ENCODE assay signal across 19 cellular contexts in genomic region chr13:99907038-99907437, GRCh38.
DNase-seq lines count a peak whose midpoint lies in the region; ATAC-seq, FAIRE-seq and TF ChIP-seq lines count a peak whose summit lies in the region.
"Had no signal": no experiment of that assay in that cellular context is flagged by ENCODE, and none has a peak within 500 bp of the region (broad histone marks: within the 10 kb centered on the region; RNA-seq: fewer than 3 reads in every experiment).

No MANE protein-coding gene starts in this region.

- DNase-seq in HepG2 (ENCODE audit: low spot score): no peak
- no peak for DNase-seq in right lobe of liver
- peak; percentile 43 for DNase-seq in NCI-H69 (lab: John Stamatoyannopoulos, UW)
- DNase-seq in K562 (ENCODE audit: extremely low read depth in 1 of 4, low spot score in 3 of 4): no peak
- no peak for DNase-seq in T-helper 9 cell
- DNase-seq in brain microvascular endothelial cell: no peak
- DNase-seq: AML-193; Caco-2; Calu3; CD4-positive, alpha-beta T cell; CD8-positive, alpha-beta T cell; DMS79 treated with DMSO at 0.1 percent for 48 hours; GF-D8 had no signal

- H3K9me3 ChIP-seq in HepG2 (ENCODE audit: low read length) (no peaks in the 10 kb centered on the region), right lobe of liver (no peaks in the 10 kb centered on the region), K562 (replicated peaks; ENCODE audit: control insufficient read depth, insufficient read depth, low read depth, low read length) (no peaks in the 10 kb centered on the region)
- H3K9me3 ChIP-seq: A549; BLaER1 treated with 17β-estradiol and CSF1 and Interleukin-3, amounts not matched to agents 10 nM and 100 nM; Caco-2 had no signal

- in situ Hi-C loops in HepG2 (cut with HindIII; ENCODE audit: extremely low pct_ligation_motif_present, low pct_unique_long_range_greater_than_20kb): no loop called here
- in situ Hi-C loops in K562 (cut with MboI): loop anchor here (10.0 kb wide), 2 partner anchors 328 to 608 kb away; no protein-coding TSS in a partner anchor
- in situ Hi-C loops in brain microvascular endothelial cell (cut with HindIII; ENCODE audit: low pct_ligation_motif_present, low sequenced_read_pairs): no loop called here

- H4K20me1 ChIP-seq in HepG2 (ENCODE audit: insufficient read depth, low read length) (no peaks in the 10 kb centered on the region), K562 (replicated peaks; ENCODE audit: control insufficient read depth, insufficient read depth, low read length) (no peaks in the 10 kb centered on the region)
- H4K20me1 ChIP-seq: BLaER1 treated with 17β-estradiol and CSF1 and Interleukin-3, amounts not matched to agents 10 nM and 100 nM had no signal

- CTCF ChIA-PET in HepG2 (lab: Yijun Ruan, JAX; ENCODE audit: low intra/inter-chr PET ratio, low total read pairs): no interaction called here
- CTCF ChIA-PET in K562 (lab: Yijun Ruan, JAX; ENCODE audit: low intra/inter-chr PET ratio): no interaction called here

- WGBS in HepG2 (ENCODE audit: low lambda C conversion rate): 80% methylated on average over 2 of the region's 2 CpGs
- WGBS in right lobe of liver (ENCODE audit: insufficient coverage, low coverage, low lambda C conversion rate, missing lambda C conversion rate): 95% methylated on average over 2 of the region's 2 CpGs
- 0% methylated on average over 2 of the region's 2 CpGs for WGBS in K562 (ENCODE audit: insufficient coverage, low coverage, missing lambda C conversion rate)

- H3K9ac ChIP-seq in HepG2 (ENCODE audit: insufficient read depth, low read depth, low read length) (no peak overlapping the region), K562 (ENCODE audit: insufficient read depth in 1 of 2, low read depth in 2 of 2, low read length in 2 of 2) (no peak overlapping the region)
- H3K9ac ChIP-seq: BLaER1 treated with 17β-estradiol and CSF1 and Interleukin-3, amounts not matched to agents 10 nM and 100 nM had no signal

- no peak overlapping the region for H3K4me2 ChIP-seq in HepG2 (ENCODE audit: low read depth, low read length)
- H3K4me2 ChIP-seq in K562 (ENCODE audit: insufficient read depth, low read length): no peak overlapping the region
- H3K4me2 ChIP-seq: A549; BLaER1 treated with 17β-estradiol and CSF1 and Interleukin-3, amounts not matched to agents 10 nM and 100 nM had no signal

- TF ChIP-seq EP300 in HepG2 (IDR thresholded peaks at IDR 0.05; ENCODE audit: low read depth in 2 of 2, low read length in 2 of 2): no peak
- no peak for TF ChIP-seq EP300 in HepG2 (CRISPR knock-in tag; IDR thresholded peaks at IDR 0.05; ENCODE audit: borderline replicate concordance)
- TF ChIP-seq EP300 in K562 (IDR thresholded peaks at IDR 0.05; ENCODE audit: low read length): no peak

- no peak for TF ChIP-seq POLR2A in HepG2 (IDR thresholded peaks at IDR 0.05; ENCODE audit: insufficient read depth in 1 of 2, low read depth in 2 of 2, low read length in 2 of 2)
- no peak for TF ChIP-seq POLR2A in right lobe of liver (IDR thresholded peaks at IDR 0.05)
- no peak for TF ChIP-seq POLR2A in K562 (conservative IDR thresholded peaks at IDR 0.05)

- H3K36me3 ChIP-seq in HepG2 (replicated peaks in 1 of 2; ENCODE audit: control insufficient read depth in 1 of 2, insufficient read depth in 2 of 2, low read length in 2 of 2) (no peaks in the 10 kb centered on the region), right lobe of liver (no peaks in the 10 kb centered on the region), K562 (ENCODE audit: control insufficient read depth, insufficient read depth, low read length) (no peaks in the 10 kb centered on the region), brain microvascular endothelial cell (replicated peaks) (no peaks in the 10 kb centered on the region)
- H3K36me3 ChIP-seq: BLaER1 treated with 17β-estradiol and CSF1 and Interleukin-3, amounts not matched to agents 10 nM and 100 nM had no signal

- H3K9me1 ChIP-seq in K562 (ENCODE audit: control insufficient read depth, insufficient read depth, low read length): no peaks in the 10 kb centered on the region

- BruUV-seq in HepG2 (replicated peaks; lab: Mats Ljungman, UMichigan) (no TSS peak), K562 (replicated peaks; lab: Mats Ljungman, UMichigan) (no TSS peak)

- peaks cover 67% of the 10 kb centered on the region for H3K4me1 ChIP-seq in HepG2 (ENCODE audit: insufficient read depth, low read length)
- peaks cover 0 to 28% (median 12%) of the 10 kb centered on the region in 4 donors for H3K4me1 ChIP-seq in right lobe of liver
- no peaks in the 10 kb centered on the region for H3K4me1 ChIP-seq in K562 (replicated peaks in 1 of 2; ENCODE audit: control insufficient read depth in 2 of 2, insufficient read depth in 2 of 2, low read length in 2 of 2)

- TF ChIP-seq CTCF in HepG2 (CRISPR knock-in tag; IDR thresholded peaks at IDR 0.05) (no peak), right lobe of liver (IDR thresholded peaks at IDR 0.05) (no peak), K562 (IDR thresholded peaks at IDR 0.05 in 2 of 3, conservative IDR thresholded peaks at IDR 0.05 in 1 of 3; ENCODE audit: insufficient read depth in 2 of 3, low read depth in 1 of 3, low read length in 3 of 3) (no peak), brain microvascular endothelial cell (IDR thresholded peaks at IDR 0.05; ENCODE audit: low read depth, low read length, missing control alignments) (no peak)

- POLR2A ChIA-PET in HepG2 (lab: Yijun Ruan, JAX) (no interaction called here), K562 (lab: Yijun Ruan, JAX) (no interaction called here)

- TF ChIP-seq RAD21 in HepG2 (CRISPR knock-in tag; IDR thresholded peaks at IDR 0.05): no peak
- TF ChIP-seq RAD21 in K562 (CRISPR knock-in tag; conservative IDR thresholded peaks at IDR 0.05 in 1 of 2, IDR thresholded peaks at IDR 0.05 in 1 of 2): no peak

- H3K27me3 ChIP-seq in HepG2 (ENCODE audit: control insufficient read depth in 1 of 2, insufficient read depth in 2 of 2, low read length in 2 of 2) (0 out of 5 replicates have a peak, but pooled peaks cover 0 to 6% of the 10 kb centered on the region in 2 experiments), right lobe of liver (no peaks in the 10 kb centered on the region), K562 (ENCODE audit: control insufficient read depth in 2 of 2, insufficient read depth in 2 of 2, low read length in 2 of 2) (peaks cover 0 to 8% of the 10 kb centered on the region in 2 experiments; a peak in 3 of 5 replicates), brain microvascular endothelial cell (replicated peaks) (no peaks in the 10 kb centered on the region)
- H3K27me3 ChIP-seq: BLaER1 treated with 17β-estradiol and CSF1 and Interleukin-3, amounts not matched to agents 10 nM and 100 nM had no signal

- H3K4me3 ChIP-seq in HepG2 (replicated peaks in 1 of 3; ENCODE audit: insufficient read depth in 1 of 3, low read depth in 2 of 3, low read length in 3 of 3) (no peak overlapping the region), right lobe of liver (no peak overlapping the region), K562 (no peak overlapping the region), brain microvascular endothelial cell (ENCODE audit: low read depth, low read length) (no peak overlapping the region)
- H3K4me3 ChIP-seq: A549; BLaER1 treated with 17β-estradiol and CSF1 and Interleukin-3, amounts not matched to agents 10 nM and 100 nM had no signal

- no peak overlapping the region for H2AFZ ChIP-seq in HepG2 (ENCODE audit: low read length)
- no peak overlapping the region for H2AFZ ChIP-seq in K562 (ENCODE audit: low read depth, low read length)

- FAIRE-seq in HepG2 (lab: Jason Lieb, UNC) (no peak), K562 (lab: Jason Lieb, UNC) (no peak)
- FAIRE-seq: A549, G401.6, GM12891, GM19239 had no signal

- H3K79me2 ChIP-seq in HepG2 (ENCODE audit: insufficient read depth, low read length) (no peaks in the 10 kb centered on the region), K562 (ENCODE audit: control insufficient read depth, insufficient read depth, low read length) (no peaks in the 10 kb centered on the region)

- ATAC-seq in HepG2: no peak
- no peak for ATAC-seq in right lobe of liver
- ATAC-seq in K562: no peak
- no peak for ATAC-seq in HG03097 (IDR thresholded peaks at IDR 0.05; ENCODE audit: low FRiP score, unreplicated experiment)
- ATAC-seq: A549; CD8-positive, alpha-beta T cell had no signal

- intact Hi-C loops in HepG2 (cut with micrococcal nuclease; ENCODE audit: unreplicated experiment) (no loop called here), right lobe of liver (cut with DNase I) (no loop called here), K562 (cut with micrococcal nuclease) (loop anchor here (2.0 kb wide), 1 partner anchor 328 kb away; no protein-coding TSS in a partner anchor)

- H3K27ac ChIP-seq in HepG2 (ENCODE audit: extremely low read length, insufficient read depth, low read length): no peak overlapping the region
- no peak overlapping the region for H3K27ac ChIP-seq in right lobe of liver
- H3K27ac ChIP-seq in K562 (ENCODE audit: extremely low read depth, low read depth, low read length): no peak overlapping the region
- H3K27ac ChIP-seq in brain microvascular endothelial cell: no peak overlapping the region
- H3K27ac ChIP-seq: A549; BLaER1 treated with 17β-estradiol and CSF1 and Interleukin-3, amounts not matched to agents 10 nM and 100 nM had no signal

TF ChIP-seq in HepG2, 621 proteins besides CTCF, POLR2A, EP300 and RAD21:
- TF ChIP-seq MTA3 (CRISPR knock-in tag; IDR thresholded peaks at IDR 0.05) (no peak), ZNF629 (CRISPR knock-in tag; conservative IDR thresholded peaks at IDR 0.05) (peak; percentile 78), NR3C1 (CRISPR knock-in tag; IDR thresholded peaks at IDR 0.05) (no peak)

TF ChIP-seq in K562, 482 proteins besides CTCF, POLR2A, EP300 and RAD21 (continues in another document):
- TF ChIP-seq BMI1 (IDR thresholded peaks at IDR 0.05; ENCODE audit: low read length): no peak
- no peak for TF ChIP-seq ZNF354B (CRISPR knock-in tag; IDR thresholded peaks at IDR 0.05)
